ENCODE assay signal across 31 cellular contexts in the genomic region with DNA sequence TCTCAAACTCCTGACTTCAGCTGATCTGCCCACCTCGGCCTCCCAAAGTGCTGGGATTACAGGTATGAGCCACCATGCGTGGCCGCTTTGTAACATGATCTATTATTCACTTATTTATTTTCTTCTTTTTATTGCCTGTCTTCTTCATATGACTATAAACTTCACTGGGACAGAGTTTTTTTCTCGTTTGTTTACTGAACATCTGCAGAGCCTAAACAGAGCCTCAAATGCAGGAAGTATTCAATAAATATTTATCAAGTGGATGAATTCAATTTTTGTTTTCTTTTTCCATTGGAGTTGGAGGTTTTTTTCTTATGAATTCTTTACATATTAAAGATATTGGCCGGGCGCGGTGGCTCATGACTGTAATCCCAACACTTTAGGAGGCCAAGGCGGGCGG.
"Had no signal": no experiment of that assay in that cellular context is flagged by ENCODE, and none has a peak within 500 bp of the region (broad histone marks: within the 10 kb centered on the region; RNA-seq: fewer than 3 reads in every experiment).

No MANE protein-coding gene starts in this region.

- H3K4me3 ChIP-seq: esophagus squamous epithelium had no signal

- H3K27ac Mint-ChIP-seq: activated CD4-positive, alpha-beta memory T cell treated with anti-CD3 and anti-CD28 coated beads for 36 hours; activated CD4-positive, alpha-beta T cell treated with anti-CD3 and anti-CD28 coated beads for 36 hours; activated CD4-positive, alpha-beta T cell treated with anti-CD3 and anti-CD28 coated beads, Interleukin-2, amount 10 ng/mL, durations not matched to agents 24 days and 14 days; activated CD8-positive, alpha-beta memory T cell treated with anti-CD3 and anti-CD28 coated beads, Interleukin-2, amount 10 ng/mL, durations not matched to agents 7 days and 5 days; activated CD8-positive, alpha-beta T cell treated with anti-CD3 and anti-CD28 coated beads, Interleukin-2, amount 10 ng/mL, durations not matched to agents 7 days and 5 days; activated naive CD8-positive, alpha-beta T cell; activated T-helper 1 cell treated with anti-CD3 and anti-CD28 coated beads, Interleukin-12 subunit alpha, Interleukin-12 subunit beta, Interleukin-2, Interleukin-4 antibody, amounts not matched to agents 30 ng/mL and 10 ng/mL and 1 ng/mL, durations not matched to agents 14 hours and 24 hours and 36 hours; activated T-helper 2 cell treated with anti-CD3 and anti-CD28 coated beads, Interferon-gamma antibody, Interleukin-2, Interleukin-4, amounts not matched to agents 10 μg/mL and 5 μg/mL and 100 μg/mL, durations not matched to agents 14 hours and 24 hours and 36 hours; T-helper 17 cell; T-helper 2 cell treated with Interferon-gamma antibody and Interleukin-4, amounts not matched to agents 5 μg/mL and 100 μg/mL, for 36 hours had no signal

- H3K36me3 Mint-ChIP-seq: activated CD4-positive, alpha-beta memory T cell treated with anti-CD3 and anti-CD28 coated beads for 36 hours; activated CD8-positive, alpha-beta memory T cell treated with anti-CD3 and anti-CD28 coated beads, Interleukin-2, amount 10 ng/mL, durations not matched to agents 7 days and 5 days; activated naive CD8-positive, alpha-beta T cell had no signal

- DNase-seq: activated CD4-positive, alpha-beta memory T cell treated with anti-CD3 and anti-CD28 coated beads for 36 hours; activated CD4-positive, alpha-beta T cell treated with anti-CD3 and anti-CD28 coated beads for 36 hours; activated CD4-positive, alpha-beta T cell treated with anti-CD3 and anti-CD28 coated beads, Interleukin-2, amount 10 ng/mL, durations not matched to agents 24 days and 14 days; activated CD4-positive, CD25-positive, alpha-beta regulatory T cell; activated CD4-positive, CD25-positive, alpha-beta regulatory T cell treated with anti-CD3 and anti-CD28 coated beads, Interleukin-2, amount 50 U/mL, for 72 hours; activated CD8-positive, alpha-beta memory T cell treated with anti-CD3 and anti-CD28 coated beads, Interleukin-2, amount 10 ng/mL, durations not matched to agents 7 days and 5 days; activated CD8-positive, alpha-beta memory T cell treated with anti-CD3 and anti-CD28 coated beads, Interleukin-2, amount 50 U/mL, for 4 hours; activated CD8-positive, alpha-beta T cell treated with anti-CD3 and anti-CD28 coated beads, Interleukin-2, amount 10 ng/mL, durations not matched to agents 7 days and 5 days; activated gamma-delta T cell treated with Interleukin-2 at 50 U/mL for 16 hours; activated naive CD4-positive, alpha-beta T cell treated with anti-CD3 and anti-CD28 coated beads, Interleukin-2, amount 50 U/mL, for 16 hours; activated naive CD4-positive, alpha-beta T cell treated with Interleukin-2 at 50 U/mL for 16 hours; activated T-cell treated with anti-CD3 and anti-CD28 coated beads, Interleukin-2, amount 50 U/mL, for 1 hour; activated T-cell treated with anti-CD3 and anti-CD28 coated beads, Interleukin-2, amount 50 U/mL, for 48 hours; amniotic stem cell; anterior cingulate cortex; brain microvascular endothelial cell; cortex of kidney; dermis blood vessel endothelial cell; effector CD4-positive, alpha-beta T cell; esophagus squamous epithelium; foreskin fibroblast; head of caudate nucleus; T-helper 1 cell; T-helper 17 cell; T1000 had no signal

- H3K9me3 ChIP-seq: esophagus squamous epithelium had no signal

- ATAC-seq: activated CD4-positive, alpha-beta T cell treated with anti-CD3 and anti-CD28 coated beads for 36 hours; activated CD8-positive, alpha-beta memory T cell treated with anti-CD3 and anti-CD28 coated beads, Interleukin-2, amount 10 ng/mL, durations not matched to agents 7 days and 5 days; activated CD8-positive, alpha-beta T cell treated with anti-CD3 and anti-CD28 coated beads, Interleukin-2, amount 10 ng/mL, durations not matched to agents 7 days and 5 days; T-helper 17 cell had no signal

- H3K4me1 Mint-ChIP-seq: activated CD4-positive, alpha-beta T cell treated with anti-CD3 and anti-CD28 coated beads for 36 hours; activated CD4-positive, alpha-beta T cell treated with anti-CD3 and anti-CD28 coated beads, Interleukin-2, amount 10 ng/mL, durations not matched to agents 24 days and 14 days; activated CD8-positive, alpha-beta memory T cell treated with anti-CD3 and anti-CD28 coated beads, Interleukin-2, amount 10 ng/mL, durations not matched to agents 7 days and 5 days; central memory CD8-positive, alpha-beta T cell; T-helper 17 cell had no signal

- H3K9me3 Mint-ChIP-seq: activated CD4-positive, alpha-beta memory T cell treated with anti-CD3 and anti-CD28 coated beads for 36 hours; activated CD4-positive, alpha-beta T cell treated with anti-CD3 and anti-CD28 coated beads, Interleukin-2, amount 10 ng/mL, durations not matched to agents 24 days and 14 days; activated T-helper 1 cell treated with anti-CD3 and anti-CD28 coated beads, Interleukin-12 subunit alpha, Interleukin-12 subunit beta, Interleukin-2, Interleukin-4 antibody, amounts not matched to agents 30 ng/mL and 10 ng/mL and 1 ng/mL, durations not matched to agents 14 hours and 24 hours and 36 hours; activated T-helper 2 cell treated with anti-CD3 and anti-CD28 coated beads, Interferon-gamma antibody, Interleukin-2, Interleukin-4, amounts not matched to agents 10 μg/mL and 5 μg/mL and 100 μg/mL, durations not matched to agents 14 hours and 24 hours and 36 hours; central memory CD8-positive, alpha-beta T cell; T-helper 2 cell treated with Interferon-gamma antibody and Interleukin-4, amounts not matched to agents 5 μg/mL and 100 μg/mL, for 36 hours had no signal

- H3K4me3 Mint-ChIP-seq: activated CD4-positive, alpha-beta memory T cell treated with anti-CD3 and anti-CD28 coated beads for 36 hours; activated CD4-positive, alpha-beta T cell treated with anti-CD3 and anti-CD28 coated beads for 36 hours; activated CD4-positive, alpha-beta T cell treated with anti-CD3 and anti-CD28 coated beads, Interleukin-2, amount 10 ng/mL, durations not matched to agents 24 days and 14 days; activated CD8-positive, alpha-beta memory T cell treated with anti-CD3 and anti-CD28 coated beads, Interleukin-2, amount 10 ng/mL, durations not matched to agents 7 days and 5 days; activated CD8-positive, alpha-beta T cell treated with anti-CD3 and anti-CD28 coated beads, Interleukin-2, amount 10 ng/mL, durations not matched to agents 7 days and 5 days; activated naive CD8-positive, alpha-beta T cell; activated T-helper 1 cell treated with anti-CD3 and anti-CD28 coated beads, Interleukin-12 subunit alpha, Interleukin-12 subunit beta, Interleukin-2, Interleukin-4 antibody, amounts not matched to agents 30 ng/mL and 10 ng/mL and 1 ng/mL, durations not matched to agents 14 hours and 24 hours and 36 hours; central memory CD8-positive, alpha-beta T cell; T-helper 17 cell; T-helper 2 cell treated with Interferon-gamma antibody and Interleukin-4, amounts not matched to agents 5 μg/mL and 100 μg/mL, for 36 hours had no signal

- H3K27me3 ChIP-seq: brain microvascular endothelial cell, esophagus squamous epithelium had no signal

- H3K27ac ChIP-seq: brain microvascular endothelial cell, epithelial cell of prostate, esophagus squamous epithelium had no signal

- H3K36me3 ChIP-seq: brain microvascular endothelial cell, esophagus squamous epithelium had no signal

- H3K27me3 Mint-ChIP-seq: activated CD4-positive, alpha-beta memory T cell treated with anti-CD3 and anti-CD28 coated beads for 36 hours; activated CD4-positive, alpha-beta T cell treated with anti-CD3 and anti-CD28 coated beads for 36 hours; activated CD4-positive, alpha-beta T cell treated with anti-CD3 and anti-CD28 coated beads, Interleukin-2, amount 10 ng/mL, durations not matched to agents 24 days and 14 days; activated naive CD8-positive, alpha-beta T cell had no signal

- H3K4me1 ChIP-seq: esophagus squamous epithelium had no signal
